ENCODE assay signal across 8 cellular contexts in the genomic region with DNA sequence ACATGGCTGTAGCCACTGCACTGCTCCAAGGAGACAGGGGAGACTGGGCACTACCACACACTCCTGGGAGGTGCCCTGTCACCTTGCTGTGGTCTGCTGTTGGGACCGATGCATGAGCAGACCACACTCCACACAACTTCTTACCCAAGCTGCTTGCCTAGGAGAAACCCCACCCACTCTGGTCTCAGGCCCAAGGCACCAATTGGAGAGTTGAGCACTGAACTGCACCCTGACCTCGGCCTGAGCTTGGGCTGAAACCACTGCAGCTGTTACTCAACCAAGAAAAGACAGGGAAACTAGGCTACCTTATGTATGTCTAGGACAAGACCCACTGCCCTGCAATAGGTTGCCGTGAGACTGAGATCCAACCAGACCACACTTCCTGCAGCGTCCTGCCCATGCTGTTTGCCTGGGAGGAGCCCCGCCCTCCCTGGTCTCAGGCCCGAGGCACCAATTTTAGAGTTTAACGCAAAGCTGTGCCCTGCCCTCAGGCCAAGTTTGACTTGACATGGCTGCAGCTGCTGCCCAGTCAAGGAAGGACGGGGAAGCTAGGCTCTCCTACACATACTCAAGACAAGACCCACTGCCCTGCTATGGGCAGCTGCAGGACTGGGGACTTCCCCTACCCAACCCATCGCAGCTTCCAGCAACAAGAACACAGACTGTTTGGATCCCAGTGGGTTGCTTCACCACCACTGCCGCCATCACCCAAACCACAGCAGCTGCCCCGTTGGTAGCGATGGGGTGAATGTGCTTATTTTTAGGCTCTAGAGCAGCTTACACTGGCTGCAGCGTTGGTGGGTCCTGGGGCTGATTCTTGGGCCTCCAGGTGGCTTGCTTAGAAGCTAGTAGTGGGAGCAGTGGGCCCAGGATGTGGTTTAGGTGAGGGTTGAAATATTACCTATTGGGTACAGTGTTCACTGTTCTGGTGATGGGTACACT.
DNase-seq lines count a peak whose midpoint lies in the region; ATAC-seq and TF ChIP-seq lines count a peak whose summit lies in the region.

No MANE protein-coding gene starts in this region.

- TF ChIP-seq POLR2A in spleen (IDR thresholded peaks at IDR 0.05): no peak

- TF ChIP-seq CTCF in spleen (IDR thresholded peaks at IDR 0.05 in 8 of 11, conservative IDR thresholded peaks at IDR 0.05 in 3 of 11): no peak

- no peak overlapping the region for H3K27ac ChIP-seq in spleen

- CTCF ChIA-PET in activated CD4-positive, alpha-beta T cell treated with anti-CD3 and anti-CD28 coated beads for 36 hours (lab: Charles Lee): interaction anchor here (0.9 to 1.2 kb wide), 2 partner anchors 8 to 24 kb away, joined by 4 to 5 read pairs; no protein-coding TSS in a partner anchor

- ATAC-seq in activated CD4-positive, alpha-beta T cell treated with anti-CD3 and anti-CD28 coated beads for 36 hours: peak; percentile 30
- ATAC-seq in HG03354 (IDR thresholded peaks at IDR 0.05; ENCODE audit: poor library complexity, severe bottlenecking, unreplicated experiment) (peak; percentile 75), GM19035 (IDR thresholded peaks at IDR 0.05; ENCODE audit: unreplicated experiment) (no peak)

- WGBS in spleen, 5 donors: 28 to 47% (median 41%) methylated on average over 11 to 13 of the region's 13 CpGs

- peaks cover 0 to 12% (median 0%) of the 10 kb centered on the region in 7 donors for H3K27me3 ChIP-seq in spleen (replicated peaks in 1 of 7)

- DNase-seq in activated CD4-positive, alpha-beta T cell treated with anti-CD3 and anti-CD28 coated beads for 36 hours: no peak
- DNase-seq in activated CD4-positive, alpha-beta T cell treated with anti-CD3 and anti-CD28 coated beads, Interleukin-2, amount 50 U/mL, for 1 hour: no peak
- DNase-seq in activated T-cell treated with anti-CD3 and anti-CD28 coated beads, Interleukin-2, amount 50 U/mL, for 24 hours: peak; percentile 27
- DNase-seq in spleen: peak; percentile 47
- no peak for DNase-seq in HPDE6-E6E7 (ENCODE audit: extremely low spot score)
- DNase-seq in cerebellum (ENCODE audit: low spot score): no peak

- no peaks in the 10 kb centered on the region for H3K9me3 Mint-ChIP-seq in activated CD4-positive, alpha-beta T cell treated with anti-CD3 and anti-CD28 coated beads for 36 hours (ENCODE audit: low read depth)
- no peaks in the 10 kb centered on the region for H3K9me3 Mint-ChIP-seq in activated T-cell treated with anti-CD3 and anti-CD28 coated beads, Interleukin-2, amount 50 U/mL, for 24 hours

- no peaks in the 10 kb centered on the region for H3K36me3 ChIP-seq in spleen

- H3K27me3 Mint-ChIP-seq in activated CD4-positive, alpha-beta T cell treated with anti-CD3 and anti-CD28 coated beads for 36 hours: no peaks in the 10 kb centered on the region
- no peaks in the 10 kb centered on the region for H3K27me3 Mint-ChIP-seq in activated T-cell treated with anti-CD3 and anti-CD28 coated beads, Interleukin-2, amount 50 U/mL, for 24 hours

- no peak overlapping the region for H3K27ac Mint-ChIP-seq in activated CD4-positive, alpha-beta T cell treated with anti-CD3 and anti-CD28 coated beads for 36 hours
- peak overlapping the region; percentile 27 for H3K27ac Mint-ChIP-seq in activated T-cell treated with anti-CD3 and anti-CD28 coated beads, Interleukin-2, amount 50 U/mL, for 24 hours

- no peaks in the 10 kb centered on the region for H3K36me3 Mint-ChIP-seq in activated CD4-positive, alpha-beta T cell treated with anti-CD3 and anti-CD28 coated beads for 36 hours (ENCODE audit: low read depth)
- no peaks in the 10 kb centered on the region for H3K36me3 Mint-ChIP-seq in activated T-cell treated with anti-CD3 and anti-CD28 coated beads, Interleukin-2, amount 50 U/mL, for 24 hours (ENCODE audit: low read depth)

- intact Hi-C loops in activated CD4-positive, alpha-beta T cell treated with anti-CD3 and anti-CD28 coated beads for 36 hours (cut with DNase I, micrococcal nuclease): no loop called here
- intact Hi-C loops in spleen (cut with DNase I; ENCODE audit: low total_unique reads): loop anchor here (10.0 kb wide), 1 partner anchor 164 kb away; no protein-coding TSS in a partner anchor

- H3K4me1 Mint-ChIP-seq in activated CD4-positive, alpha-beta T cell treated with anti-CD3 and anti-CD28 coated beads for 36 hours: peaks cover 10% of the 10 kb centered on the region
- peaks cover 14% of the 10 kb centered on the region for H3K4me1 Mint-ChIP-seq in activated T-cell treated with anti-CD3 and anti-CD28 coated beads, Interleukin-2, amount 50 U/mL, for 24 hours (ENCODE audit: low read depth)

- POLR2A ChIA-PET in activated CD4-positive, alpha-beta T cell treated with anti-CD3 and anti-CD28 coated beads for 36 hours (lab: Charles Lee): no interaction called here

- no peak overlapping the region for H3K4me3 Mint-ChIP-seq in activated CD4-positive, alpha-beta T cell treated with anti-CD3 and anti-CD28 coated beads for 36 hours
- no peak overlapping the region for H3K4me3 Mint-ChIP-seq in activated T-cell treated with anti-CD3 and anti-CD28 coated beads, Interleukin-2, amount 50 U/mL, for 24 hours

- peaks cover 0 to 5% (median 1%) of the 10 kb centered on the region in 8 donors for H3K9me3 ChIP-seq in spleen

- H3K4me1 ChIP-seq in spleen: peaks cover 0 to 12% (median 7%) of the 10 kb centered on the region in 6 donors

- H3K4me3 ChIP-seq in spleen: no peak overlapping the region

Comparison
In these comparisons a context has a peak if more than half of its experiments do, and no peak if none do; other contexts are left out.
1. DNase-seq: peak in activated T-cell treated with anti-CD3 and anti-CD28 coated beads, Interleukin-2, amount 50 U/mL, for 24 hours (single experiment) and spleen (single experiment); none in activated CD4-positive, alpha-beta T cell treated with anti-CD3 and anti-CD28 coated beads for 36 hours (single experiment), activated CD4-positive, alpha-beta T cell treated with anti-CD3 and anti-CD28 coated beads, Interleukin-2, amount 50 U/mL, for 1 hour (single experiment), HPDE6-E6E7 (single experiment) and cerebellum (single experiment).